Comparison of ENCODE assay signal across 13 cellular contexts in genomic region chr7:124671976-124672375, GRCh38.
"Had no signal": no experiment of that assay in that cellular context is flagged by ENCODE, and none has a peak within 500 bp of the region (broad histone marks: within the 10 kb centered on the region; RNA-seq: fewer than 3 reads in every experiment).

No MANE protein-coding gene starts in this region.

- H3K4me1 ChIP-seq: gastrocnemius medialis, heart right ventricle, tibial nerve had no signal

- H3K4me3 Mint-ChIP-seq: activated CD8-positive, alpha-beta T cell treated with anti-CD3 and anti-CD28 coated beads for 36 hours; activated T-cell treated with anti-CD3 and anti-CD28 coated beads, Interleukin-2, amount 50 U/mL, for 72 hours; stimulated activated naive B cell treated with anti-CD40 and anti-IgM and Interleukin-4, amounts not matched to agents 10 μg/mL and 1 μg/mL and 100 μg/mL, for 72 hours had no signal

- H3K4me3 ChIP-seq: gastrocnemius medialis, heart right ventricle, tibial nerve had no signal

- H3K9me3 ChIP-seq: gastrocnemius medialis, heart right ventricle, tibial nerve had no signal

- DNase-seq: activated CD4-positive, alpha-beta T cell treated with anti-CD3 and anti-CD28 coated beads for 4 hours; activated CD8-positive, alpha-beta memory T cell treated with anti-CD3 and anti-CD28 coated beads, Interleukin-2, amount 50 U/mL, for 4 hours; activated CD8-positive, alpha-beta T cell treated with anti-CD3 and anti-CD28 coated beads for 36 hours; activated naive CD4-positive, alpha-beta T cell; activated T-cell treated with anti-CD3 and anti-CD28 coated beads, Interleukin-2, amount 50 U/mL, for 72 hours; aorta; gastrocnemius medialis; heart right ventricle; stimulated activated CD4-positive, alpha-beta T cell treated with anti-CD3 and anti-CD28 coated beads, Interleukin-2, amount 100 ng/mL, for 24 hours; stimulated activated naive B cell treated with anti-CD40 and anti-IgM and Interleukin-4, amounts not matched to agents 10 μg/mL and 1 μg/mL and 100 μg/mL, for 72 hours; WERI-Rb-1 had no signal

- H3K4me1 Mint-ChIP-seq: stimulated activated naive B cell treated with anti-CD40 and anti-IgM and Interleukin-4, amounts not matched to agents 10 μg/mL and 1 μg/mL and 100 μg/mL, for 72 hours had no signal

- H3K9me3 Mint-ChIP-seq: activated CD8-positive, alpha-beta T cell treated with anti-CD3 and anti-CD28 coated beads for 36 hours; activated T-cell treated with anti-CD3 and anti-CD28 coated beads, Interleukin-2, amount 50 U/mL, for 72 hours; stimulated activated naive B cell treated with anti-CD40 and anti-IgM and Interleukin-4, amounts not matched to agents 10 μg/mL and 1 μg/mL and 100 μg/mL, for 72 hours had no signal

- H3K27me3 Mint-ChIP-seq: activated CD8-positive, alpha-beta T cell treated with anti-CD3 and anti-CD28 coated beads for 36 hours; stimulated activated naive B cell treated with anti-CD40 and anti-IgM and Interleukin-4, amounts not matched to agents 10 μg/mL and 1 μg/mL and 100 μg/mL, for 72 hours had no signal

- H3K27ac Mint-ChIP-seq: activated CD8-positive, alpha-beta T cell treated with anti-CD3 and anti-CD28 coated beads for 36 hours; activated T-cell treated with anti-CD3 and anti-CD28 coated beads, Interleukin-2, amount 50 U/mL, for 72 hours; stimulated activated naive B cell treated with anti-CD40 and anti-IgM and Interleukin-4, amounts not matched to agents 10 μg/mL and 1 μg/mL and 100 μg/mL, for 72 hours had no signal

- ATAC-seq: activated CD8-positive, alpha-beta T cell treated with anti-CD3 and anti-CD28 coated beads for 36 hours; activated T-cell treated with anti-CD3 and anti-CD28 coated beads, Interleukin-2, amount 50 U/mL, for 72 hours; gastrocnemius medialis; heart right ventricle; sciatic nerve; stimulated activated naive B cell treated with anti-CD40 and anti-IgM and Interleukin-4, amounts not matched to agents 10 μg/mL and 1 μg/mL and 100 μg/mL, for 72 hours had no signal

- H3K36me3 ChIP-seq: gastrocnemius medialis, heart right ventricle, tibial nerve, WERI-Rb-1 had no signal

- H3K27me3 ChIP-seq: gastrocnemius medialis, heart right ventricle, tibial nerve had no signal

- H3K27ac ChIP-seq: gastrocnemius medialis, heart right ventricle, tibial nerve, WERI-Rb-1 had no signal

- H3K36me3 Mint-ChIP-seq: stimulated activated naive B cell treated with anti-CD40 and anti-IgM and Interleukin-4, amounts not matched to agents 10 μg/mL and 1 μg/mL and 100 μg/mL, for 72 hours had no signal
